ENCODE assay signal across 1 cellular context in the genomic region with DNA sequence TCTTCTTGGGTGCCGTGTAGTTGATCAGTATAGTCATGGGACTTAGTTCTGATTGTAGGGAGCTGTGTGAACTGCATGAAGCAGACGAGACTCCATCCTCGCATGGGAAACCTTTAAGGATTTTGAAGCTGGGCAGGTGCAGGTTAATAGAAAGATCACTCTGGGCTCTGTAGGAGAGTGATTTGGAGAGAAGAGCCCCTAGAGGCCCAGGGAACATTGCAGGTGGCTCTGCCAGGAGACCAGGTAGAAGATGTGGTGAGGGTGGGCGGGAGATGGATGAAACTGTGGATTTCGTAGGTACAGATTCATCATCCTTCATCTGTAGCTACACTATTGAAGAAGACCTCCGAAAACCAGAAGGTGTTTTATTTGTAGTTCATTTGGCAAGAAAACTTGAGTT.
TF ChIP-seq lines count a peak whose summit lies in the region.

No MANE protein-coding gene starts in this region.

TF ChIP-seq in WTC11, 78 proteins besides CTCF, POLR2A, EP300 and RAD21:
- no peak for TF ChIP-seq GRHL2 (CRISPR knock-in tag; IDR thresholded peaks at IDR 0.05; ENCODE audit: insufficient replicate concordance, severe bottlenecking)
- no peak for TF ChIP-seq NFATC4 (CRISPR knock-in tag; IDR thresholded peaks at IDR 0.05)
- no peak for TF ChIP-seq ZNF317 (CRISPR knock-in tag; IDR thresholded peaks at IDR 0.05; ENCODE audit: borderline replicate concordance, low read depth)
- no peak for TF ChIP-seq ZNF138 (CRISPR knock-in tag; conservative IDR thresholded peaks at IDR 0.05)
